Comparison of ENCODE assay signal across 15 cellular contexts in the genomic region with DNA sequence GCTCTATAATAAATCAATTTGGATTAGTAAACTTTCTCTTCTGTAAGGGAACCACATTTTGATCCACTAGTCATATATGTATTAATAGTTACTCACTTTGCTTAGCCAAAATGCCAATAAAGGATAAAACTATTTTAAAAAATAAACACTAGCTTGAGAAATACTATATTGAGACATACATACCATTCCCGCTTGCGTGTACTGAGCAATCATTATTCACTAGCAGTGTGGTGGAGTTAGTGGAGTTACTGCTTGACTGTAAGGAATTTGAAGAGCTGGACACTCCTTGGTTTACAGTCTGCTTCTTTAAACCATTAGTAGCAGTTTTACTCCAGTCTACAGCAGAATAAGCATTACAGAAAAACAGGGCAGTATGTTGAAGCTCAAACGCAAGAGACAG. TPM values are rescaled to one million over a fixed set of nuclear protein-coding genes. Genes with fewer than 3 reads are reported as not detected.
DNase-seq lines count a peak whose midpoint lies in the region; ATAC-seq and TF ChIP-seq lines count a peak whose summit lies in the region.
"Had no signal": no experiment of that assay in that cellular context is flagged by ENCODE, and none has a peak within 500 bp of the region (broad histone marks: within the 10 kb centered on the region; RNA-seq: fewer than 3 reads in every experiment).

No MANE protein-coding gene starts in this region.

- no peaks in the 10 kb centered on the region for H3K9me3 Mint-ChIP-seq in activated CD8-positive, alpha-beta T cell treated with anti-CD3 and anti-CD28 coated beads, Interleukin-2, amount 10 ng/mL, durations not matched to agents 7 days and 5 days (ENCODE audit: insufficient read depth)
- H3K9me3 Mint-ChIP-seq: CD8-positive, alpha-beta memory T cell; stimulated activated naive CD8-positive, alpha-beta T cell treated with anti-CD3 and anti-CD28 coated beads, Interleukin-15, Interleukin-2, amounts not matched to agents 100 ng/mL and 50 ng/mL, for 24 hours had no signal

- TF ChIP-seq POLR2A in prostate gland (IDR thresholded peaks at IDR 0.05), result no peak

- POLR2A ChIA-PET in activated CD8-positive, alpha-beta T cell treated with anti-CD3 and anti-CD28 coated beads, Interleukin-2, amount 10 ng/mL, durations not matched to agents 7 days and 5 days (lab: Charles Lee), result no interaction called here

- WGBS in prostate gland, result 89% methylated on average over 3 of the region's 3 CpGs

- H3K4me3 ChIP-seq in SJSA1 (no peak overlapping the region), fibroblast of pulmonary artery (replicated peaks; ENCODE audit: low read depth, low read length) (no peak overlapping the region), skeletal muscle cell (ENCODE audit: low read depth, low read length) (no peak overlapping the region), WERI-Rb-1 (ENCODE audit: low read depth, low read length) (no peak overlapping the region), prostate gland (no peak overlapping the region)
- H3K4me3 ChIP-seq: ovary had no signal

- no peaks in the 10 kb centered on the region for H3K9me3 ChIP-seq in SJSA1 (replicated peaks)
- no peaks in the 10 kb centered on the region for H3K9me3 ChIP-seq in WERI-Rb-1 (ENCODE audit: severe bottlenecking)
- H3K9me3 ChIP-seq in prostate gland, result no peaks in the 10 kb centered on the region
- H3K9me3 ChIP-seq: ovary had no signal

- H3K27me3 Mint-ChIP-seq in activated CD8-positive, alpha-beta T cell treated with anti-CD3 and anti-CD28 coated beads, Interleukin-2, amount 10 ng/mL, durations not matched to agents 7 days and 5 days (ENCODE audit: low read depth), result peaks cover 2% of the 10 kb centered on the region
- H3K27me3 Mint-ChIP-seq: CD8-positive, alpha-beta memory T cell; stimulated activated naive CD8-positive, alpha-beta T cell treated with anti-CD3 and anti-CD28 coated beads, Interleukin-15, Interleukin-2, amounts not matched to agents 100 ng/mL and 50 ng/mL, for 24 hours had no signal

- H3K4me1 Mint-ChIP-seq in activated CD8-positive, alpha-beta T cell treated with anti-CD3 and anti-CD28 coated beads, Interleukin-2, amount 10 ng/mL, durations not matched to agents 7 days and 5 days (ENCODE audit: low read depth), result no peaks in the 10 kb centered on the region
- H3K4me1 Mint-ChIP-seq: CD8-positive, alpha-beta memory T cell had no signal

- H3K27ac Mint-ChIP-seq in activated CD8-positive, alpha-beta T cell treated with anti-CD3 and anti-CD28 coated beads, Interleukin-2, amount 10 ng/mL, durations not matched to agents 7 days and 5 days, result no peak overlapping the region
- H3K27ac Mint-ChIP-seq: CD8-positive, alpha-beta memory T cell; stimulated activated naive CD8-positive, alpha-beta T cell treated with anti-CD3 and anti-CD28 coated beads, Interleukin-15, Interleukin-2, amounts not matched to agents 100 ng/mL and 50 ng/mL, for 24 hours had no signal

- intact Hi-C loops in prostate gland (cut with DNase I), result no loop called here

- ATAC-seq in activated CD8-positive, alpha-beta T cell treated with anti-CD3 and anti-CD28 coated beads, Interleukin-2, amount 10 ng/mL, durations not matched to agents 7 days and 5 days, result no peak

- no peaks in the 10 kb centered on the region for H3K36me3 Mint-ChIP-seq in activated CD8-positive, alpha-beta T cell treated with anti-CD3 and anti-CD28 coated beads, Interleukin-2, amount 10 ng/mL, durations not matched to agents 7 days and 5 days (ENCODE audit: low read depth)
- H3K36me3 Mint-ChIP-seq: CD8-positive, alpha-beta memory T cell had no signal

- H3K27ac ChIP-seq in SJSA1 (peak overlapping the region; percentile 91), WERI-Rb-1 (no peak overlapping the region), prostate gland (no peak overlapping the region)
- H3K27ac ChIP-seq: ovary had no signal

- TF ChIP-seq CTCF in fibroblast of pulmonary artery (IDR thresholded peaks at IDR 0.05; ENCODE audit: low read length, missing control alignments), result no peak
- no peak for TF ChIP-seq CTCF in WERI-Rb-1 (IDR thresholded peaks at IDR 0.05; ENCODE audit: low read depth, low read length)
- TF ChIP-seq CTCF in prostate gland (IDR thresholded peaks at IDR 0.05), result no peak

- DNase-seq in EL (peak; percentile 74), SJSA1 (ENCODE audit: low read depth in 1 of 2, low spot score in 2 of 2) (peak in 1 of 2 experiments; percentile 50), fibroblast of pulmonary artery (ENCODE audit: low read depth) (peak; percentile 66), skeletal muscle cell (ENCODE audit: low read depth) (peak; percentile 60), T-helper 9 cell (no peak), WERI-Rb-1 (no peak), prostate gland (ENCODE audit: low spot score) (no peak)
- DNase-seq in activated CD8-positive, alpha-beta T cell treated with anti-CD3 and anti-CD28 coated beads, Interleukin-2, amount 10 ng/mL, durations not matched to agents 7 days and 5 days, result no peak
- DNase-seq: activated CD4-positive, CD25-positive, alpha-beta regulatory T cell; CD8-positive, alpha-beta memory T cell; hypothalamus; NCI-H2081; ovary; stimulated activated CD4-positive, alpha-beta T cell treated with anti-CD3 and anti-CD28 coated beads, Interleukin-4, amount 100 ng/mL, for 1 hour had no signal

- H3K4me3 Mint-ChIP-seq in activated CD8-positive, alpha-beta T cell treated with anti-CD3 and anti-CD28 coated beads, Interleukin-2, amount 10 ng/mL, durations not matched to agents 7 days and 5 days, result no peak overlapping the region
- H3K4me3 Mint-ChIP-seq: CD8-positive, alpha-beta memory T cell; stimulated activated naive CD8-positive, alpha-beta T cell treated with anti-CD3 and anti-CD28 coated beads, Interleukin-15, Interleukin-2, amounts not matched to agents 100 ng/mL and 50 ng/mL, for 24 hours had no signal

- H3K36me3 ChIP-seq in SJSA1, result no peaks in the 10 kb centered on the region
- no peaks in the 10 kb centered on the region for H3K36me3 ChIP-seq in WERI-Rb-1
- no peaks in the 10 kb centered on the region for H3K36me3 ChIP-seq in prostate gland
- H3K36me3 ChIP-seq: ovary had no signal

- peaks cover 28% of the 10 kb centered on the region for H3K4me1 ChIP-seq in SJSA1 (replicated peaks)
- H3K4me1 ChIP-seq in prostate gland (replicated peaks), result no peaks in the 10 kb centered on the region

- CTCF ChIA-PET in activated CD8-positive, alpha-beta T cell treated with anti-CD3 and anti-CD28 coated beads, Interleukin-2, amount 10 ng/mL, durations not matched to agents 7 days and 5 days (lab: Charles Lee), result no interaction called here

- no peaks in the 10 kb centered on the region for H3K27me3 ChIP-seq in SJSA1 (replicated peaks)
- peaks cover 25% of the 10 kb centered on the region for H3K27me3 ChIP-seq in WERI-Rb-1 (ENCODE audit: insufficient read depth, low read depth, severe bottlenecking)
- no peaks in the 10 kb centered on the region for H3K27me3 ChIP-seq in prostate gland (replicated peaks; ENCODE audit: insufficient read depth)
- H3K27me3 ChIP-seq: ovary had no signal

RNA-seq across cellular contexts. Expression of a gene that starts 10.8 kb away (rescaled TPM):
- 6.0 and 10.8 TPM in 2 replicates for total RNA-seq in SJSA1 (2014; rRNA removed; shearing (Covaris generic))
- 10 to 100 TPM; 21.7 to 23.6 TPM for total RNA-seq in activated CD8-positive, alpha-beta T cell treated with anti-CD3 and anti-CD28 coated beads, Interleukin-2, amount 10 ng/mL, durations not matched to agents 7 days and 5 days
- total RNA-seq in prostate gland, result 10 to 100 TPM; 29.3 to 55.8 TPM

Comparison
In these comparisons a context has a peak if more than half of its experiments do, and no peak if none do; other contexts are left out.
1. DNase-seq: peak in EL (single experiment), fibroblast of pulmonary artery (single experiment) and skeletal muscle cell (single experiment); none in T-helper 9 cell (single experiment), activated CD8-positive, alpha-beta T cell treated with anti-CD3 and anti-CD28 coated beads, Interleukin-2, amount 10 ng/mL, durations not matched to agents 7 days and 5 days (single experiment), WERI-Rb-1 (single experiment) and prostate gland (single experiment).